In genomic region chr13:48555441-48555840, GRCh38 we compare ENCODE assay signal across 25 cellular contexts. TPM values are rescaled to one million over a fixed set of nuclear protein-coding genes. Genes with fewer than 3 reads are reported as not detected.
DNase-seq lines count a peak whose midpoint lies in the region; ATAC-seq, FAIRE-seq and TF ChIP-seq lines count a peak whose summit lies in the region.
"Had no signal": no experiment of that assay in that cellular context is flagged by ENCODE, and none has a peak within 500 bp of the region (broad histone marks: within the 10 kb centered on the region; RNA-seq: fewer than 3 reads in every experiment).

No MANE protein-coding gene starts in this region.

- TF ChIP-seq RAD21 in K562 (CRISPR knock-in tag; conservative IDR thresholded peaks at IDR 0.05 in 1 of 2, IDR thresholded peaks at IDR 0.05 in 1 of 2), result no peak
- no peak for TF ChIP-seq RAD21 in HepG2 (CRISPR knock-in tag; IDR thresholded peaks at IDR 0.05)

- POLR2A ChIA-PET in K562 (lab: Yijun Ruan, JAX), result no interaction called here
- POLR2A ChIA-PET in HepG2 (lab: Yijun Ruan, JAX), result no interaction called here

- no peaks in the 10 kb centered on the region for H3K9me1 ChIP-seq in K562 (ENCODE audit: control insufficient read depth, insufficient read depth, low read length)

- no peak overlapping the region for H3K4me3 ChIP-seq in K562
- H3K4me3 ChIP-seq in pancreas, result no peak overlapping the region
- no peak overlapping the region for H3K4me3 ChIP-seq in HepG2 (replicated peaks in 1 of 3; ENCODE audit: insufficient read depth in 1 of 3, low read depth in 2 of 3, low read length in 3 of 3)

- TF ChIP-seq POLR2A in K562 (conservative IDR thresholded peaks at IDR 0.05) (no peak), HepG2 (IDR thresholded peaks at IDR 0.05; ENCODE audit: insufficient read depth in 1 of 2, low read depth in 2 of 2, low read length in 2 of 2) (no peak)

- no peaks in the 10 kb centered on the region for H3K27me3 ChIP-seq in K562 (ENCODE audit: control insufficient read depth in 2 of 2, insufficient read depth in 2 of 2, low read length in 2 of 2)
- no peaks in the 10 kb centered on the region for H3K27me3 ChIP-seq in pancreas
- no peaks in the 10 kb centered on the region for H3K27me3 ChIP-seq in HepG2 (ENCODE audit: control insufficient read depth in 1 of 2, insufficient read depth in 2 of 2, low read length in 2 of 2)
- H3K27me3 ChIP-seq: BE2C had no signal

- H3K27ac ChIP-seq in K562 (ENCODE audit: extremely low read depth, low read depth, low read length) (no peak overlapping the region), pancreas (no peak overlapping the region), HepG2 (ENCODE audit: extremely low read length, insufficient read depth, low read length) (no peak overlapping the region)
- H3K27ac ChIP-seq: HL-60 had no signal

- TF ChIP-seq EP300 in K562 (IDR thresholded peaks at IDR 0.05; ENCODE audit: low read length) (no peak), HepG2 (IDR thresholded peaks at IDR 0.05; ENCODE audit: low read depth in 2 of 2, low read length in 2 of 2) (no peak), HepG2 (CRISPR knock-in tag; IDR thresholded peaks at IDR 0.05; ENCODE audit: borderline replicate concordance) (no peak)

- H3K9me3 ChIP-seq in K562 (replicated peaks; ENCODE audit: control insufficient read depth, insufficient read depth, low read depth, low read length) (peaks cover 1% of the 10 kb centered on the region), pancreas (no peaks in the 10 kb centered on the region), HepG2 (ENCODE audit: low read length) (peaks cover 11% of the 10 kb centered on the region)
- H3K9me3 ChIP-seq: BE2C had no signal

- no peak for TF ChIP-seq CTCF in K562 (IDR thresholded peaks at IDR 0.05 in 2 of 3, conservative IDR thresholded peaks at IDR 0.05 in 1 of 3; ENCODE audit: insufficient read depth in 2 of 3, low read depth in 1 of 3, low read length in 3 of 3)
- TF ChIP-seq CTCF in pancreas (IDR thresholded peaks at IDR 0.05), result no peak
- TF ChIP-seq CTCF in HepG2 (CRISPR knock-in tag; IDR thresholded peaks at IDR 0.05), result no peak

- intact Hi-C loops in K562 (cut with micrococcal nuclease), result no loop called here
- intact Hi-C loops in pancreas (cut with DNase I), result no loop called here
- intact Hi-C loops in HepG2 (cut with micrococcal nuclease; ENCODE audit: unreplicated experiment), result no loop called here

- H4K20me1 ChIP-seq in K562 (replicated peaks; ENCODE audit: control insufficient read depth, insufficient read depth, low read length), result no peaks in the 10 kb centered on the region
- no peaks in the 10 kb centered on the region for H4K20me1 ChIP-seq in HepG2 (ENCODE audit: insufficient read depth, low read length)

- H2AFZ ChIP-seq in K562 (ENCODE audit: low read depth, low read length) (no peak overlapping the region), HepG2 (ENCODE audit: low read length) (no peak overlapping the region)

- no TSS peak for BruUV-seq in K562 (replicated peaks; lab: Mats Ljungman, UMichigan)
- no TSS peak for BruUV-seq in HepG2 (replicated peaks; lab: Mats Ljungman, UMichigan)

- in situ Hi-C loops in K562 (cut with MboI), result no loop called here
- in situ Hi-C loops in HepG2 (cut with HindIII; ENCODE audit: extremely low pct_ligation_motif_present, low pct_unique_long_range_greater_than_20kb), result no loop called here

- ATAC-seq in K562 (no peak), pancreas (no peak), HepG2 (no peak), HG02678 (IDR thresholded peaks at IDR 0.05; ENCODE audit: unreplicated experiment) (no peak)
- ATAC-seq: HCT116 had no signal

- H3K4me2 ChIP-seq in K562 (ENCODE audit: insufficient read depth, low read length), result no peak overlapping the region
- no peak overlapping the region for H3K4me2 ChIP-seq in HepG2 (ENCODE audit: low read depth, low read length)

- H3K4me1 ChIP-seq in K562 (replicated peaks in 1 of 2; ENCODE audit: control insufficient read depth in 2 of 2, insufficient read depth in 2 of 2, low read length in 2 of 2), result peaks cover 0 to 4% of the 10 kb centered on the region in 2 experiments; a peak in 2 of 5 replicates
- H3K4me1 ChIP-seq in pancreas, result no peaks in the 10 kb centered on the region
- no peaks in the 10 kb centered on the region for H3K4me1 ChIP-seq in HepG2 (ENCODE audit: insufficient read depth, low read length)
- H3K4me1 ChIP-seq: BE2C had no signal

- H3K36me3 ChIP-seq in K562 (ENCODE audit: control insufficient read depth, insufficient read depth, low read length) (no peaks in the 10 kb centered on the region), pancreas (no peaks in the 10 kb centered on the region), HepG2 (replicated peaks in 1 of 2; ENCODE audit: control insufficient read depth in 1 of 2, insufficient read depth in 2 of 2, low read length in 2 of 2) (no peaks in the 10 kb centered on the region)
- H3K36me3 ChIP-seq: BE2C had no signal

- H3K79me2 ChIP-seq in K562 (ENCODE audit: control insufficient read depth, insufficient read depth, low read length), result no peaks in the 10 kb centered on the region
- no peaks in the 10 kb centered on the region for H3K79me2 ChIP-seq in HepG2 (ENCODE audit: insufficient read depth, low read length)

- H3K9ac ChIP-seq in K562 (ENCODE audit: insufficient read depth in 1 of 2, low read depth in 2 of 2, low read length in 2 of 2) (no peak overlapping the region), HepG2 (ENCODE audit: insufficient read depth, low read depth, low read length) (no peak overlapping the region)

- CTCF ChIA-PET in K562 (lab: Yijun Ruan, JAX; ENCODE audit: low intra/inter-chr PET ratio) (no interaction called here), HepG2 (lab: Yijun Ruan, JAX; ENCODE audit: low intra/inter-chr PET ratio, low total read pairs) (no interaction called here)

- FAIRE-seq in G401.6 (lab: Jason Lieb, UNC) (peak; percentile 84), K562 (lab: Jason Lieb, UNC) (no peak), frontal cortex (lab: Jason Lieb, UNC) (peak; percentile 60), pancreas (lab: Jason Lieb, UNC) (peak; percentile 29), HepG2 (lab: Jason Lieb, UNC) (no peak)
- FAIRE-seq: GM12891 had no signal

- DNase-seq in K562 (ENCODE audit: extremely low read depth in 1 of 4, low spot score in 3 of 4) (no peak), frontal cortex (ENCODE audit: low spot score in 2 of 2) (no peak), pancreas (no peak), NCI-H526 treated with DMSO at 0.1 percent for 48 hours (lab: John Stamatoyannopoulos, UW) (no peak), HepG2 (ENCODE audit: low spot score) (no peak)
- DNase-seq: ACHN; BE2C; C1 segment of cervical spinal cord; CD4-positive, CD25-positive, alpha-beta regulatory T cell; CD8-positive, alpha-beta memory T cell; COR-L47; DMS 273 treated with DMSO at 0.1 percent for 48 hours; DMS53; DND-41; EL; GOT3; H7; HFFc6; IMR-90; KBM-7 had no signal

TF ChIP-seq in K562, 482 proteins besides CTCF, POLR2A, EP300 and RAD21 (continues in another document):
- no peak for TF ChIP-seq CBX8 (IDR thresholded peaks at IDR 0.05; ENCODE audit: borderline replicate concordance, extremely low read depth, low read depth, low read length, poor library complexity, severe bottlenecking)

RNA-seq across cellular contexts. Expression of gene RCBTB2, which starts 22.6 kb away (rescaled TPM):
- total RNA-seq in K562 (2011; cell fraction: chromatin; rRNA removed; ENCODE audit: low replicate concordance), result 0.65 and 0.72 TPM in 2 replicates
- 0.17 and 0.26 TPM in 2 replicates for total RNA-seq in K562 (2011; cell fraction: nucleolus; rRNA removed)
- total RNA-seq in K562 (2011; cell fraction: nucleoplasm; rRNA removed), result 0.44 and 0.53 TPM in 2 replicates
- total RNA-seq in K562 (2014; rRNA removed), result 0.69 and 0.91 TPM in 2 replicates
- 1.5 TPM in 2 replicates for total RNA-seq in K562 (2014; rRNA removed; fragmentation: Illumina TruSeq; extraction: Trizol)
- 1.8 and 1.9 TPM in 2 replicates for total RNA-seq in K562 (2015; rRNA removed; fragmentation: Illumina TruSeq; extraction: Trizol)
- 1.3 TPM in 2 replicates for total RNA-seq in K562 (2021)
- 1.2 TPM in 2 replicates for polyA plus RNA-seq in K562 (2011; rRNA removed)
- polyA plus RNA-seq in K562 (2011; cell fraction: cytosol; rRNA removed), result 0.51 and 0.99 TPM in 2 replicates
- 1.0 and 1.1 TPM in 2 replicates for polyA plus RNA-seq in K562 (2011; cell fraction: nucleus; rRNA removed)
- polyA plus RNA-seq in K562 (2012), result 1.9 and 2.9 TPM in 2 replicates
- 0.93 and 1.2 TPM in 2 replicates for polyA plus RNA-seq in K562 (2014; fragmentation: Illumina TruSeq; extraction: Trizol)
- 1 to 10 TPM; 2.8 to 3.3 TPM for polyA plus RNA-seq in K562 (2014; fragmentation: Nextera tagmentation; extraction: Ambion mirVana)
- polyA plus RNA-seq in K562 (2014; rRNA removed), result 1.1 and 1.8 TPM in 2 replicates
- polyA minus RNA-seq in K562 (2011; rRNA and poly(A)+ RNA removed), result 0.99 and 1.2 TPM in 2 replicates
- 0.38 TPM in 1 of 2 replicates, not detected in the other for polyA minus RNA-seq in K562 (2011; cell fraction: cytosol; rRNA and poly(A)+ RNA removed)
- 0.40 and 0.56 TPM in 2 replicates for polyA minus RNA-seq in K562 (2011; cell fraction: nucleus; rRNA and poly(A)+ RNA removed)
- 33.0 TPM for total RNA-seq in frontal cortex
- 1 to 10 TPM; 2.7 to 8.8 (median 4.1) TPM for total RNA-seq in pancreas
- polyA plus RNA-seq in pancreas, result 1 to 10 TPM; 7.1 to 9.7 TPM
- total RNA-seq in HepG2 (2016; rRNA removed; fragmentation: Illumina TruSeq; extraction: Trizol), result 1.9 and 3.0 TPM in 2 replicates
- 0.26 and 0.40 TPM in 2 replicates for total RNA-seq in HepG2 (2016; cell fraction: cytosol; rRNA removed; fragmentation: Illumina TruSeq; extraction: Trizol; ENCODE audit: low read depth)
- 2.2 and 2.8 TPM in 2 replicates for total RNA-seq in HepG2 (2016; cell fraction: insoluble cytoplasmic fraction; rRNA removed; fragmentation: Illumina TruSeq; extraction: Trizol)
- 0.86 and 1.1 TPM in 2 replicates for total RNA-seq in HepG2 (2016; cell fraction: membrane; rRNA removed; fragmentation: Illumina TruSeq; extraction: Trizol)
- total RNA-seq in HepG2 (2016; cell fraction: nucleus; rRNA removed; fragmentation: Illumina TruSeq; extraction: Trizol), result 2.0 and 4.1 TPM in 2 replicates
- polyA plus RNA-seq in HepG2 (2011; rRNA removed), result 1.8 and 2.7 TPM in 2 replicates
- polyA plus RNA-seq in HepG2 (2011; cell fraction: cytosol; rRNA removed), result 1.3 and 1.6 TPM in 2 replicates
- 1.8 and 2.5 TPM in 2 replicates for polyA plus RNA-seq in HepG2 (2011; cell fraction: nucleus; rRNA removed)
- 1.2 and 1.6 TPM in 2 replicates for polyA plus RNA-seq in HepG2 (2012)
- 0.16 and 0.17 TPM in 2 replicates for polyA plus RNA-seq in HepG2 (2016; cell fraction: cytosol; fragmentation: Illumina TruSeq; extraction: Trizol; ENCODE audit: low read depth)
- polyA plus RNA-seq in HepG2 (2016; cell fraction: insoluble cytoplasmic fraction; fragmentation: Illumina TruSeq; extraction: Trizol; ENCODE audit: low read depth), result 2.0 and 2.2 TPM in 2 replicates
- polyA plus RNA-seq in HepG2 (2016; cell fraction: membrane; fragmentation: Illumina TruSeq; extraction: Trizol; ENCODE audit: low read depth), result 0.30 and 0.35 TPM in 2 replicates
- polyA plus RNA-seq in HepG2 (2016; cell fraction: nucleus; fragmentation: Illumina TruSeq; extraction: Trizol; ENCODE audit: insufficient read depth, low read depth), result 3.2 and 3.5 TPM in 2 replicates
- polyA minus RNA-seq in HepG2 (2011; rRNA and poly(A)+ RNA removed; ENCODE audit: low replicate concordance), result 3.5 and 3.8 TPM in 2 replicates
- polyA minus RNA-seq in HepG2 (2011; cell fraction: cytosol; rRNA and poly(A)+ RNA removed), result 1.2 and 1.4 TPM in 2 replicates
- 3.1 and 4.5 TPM in 2 replicates for polyA minus RNA-seq in HepG2 (2011; cell fraction: nucleus; rRNA and poly(A)+ RNA removed)
